8 cellular contexts compared by ENCODE assay signal in genomic region chr12:6825398-6826124, GRCh38. TPM values are rescaled to one million over a fixed set of nuclear protein-coding genes. Genes with fewer than 3 reads are reported as not detected.
DNase-seq lines count a peak whose midpoint lies in the region; ATAC-seq and TF ChIP-seq lines count a peak whose summit lies in the region.

No MANE protein-coding gene starts in this region.

- H3K27ac ChIP-seq in SJCRH30, result no peak overlapping the region
- peak overlapping the region in 1 of 4 donors; percentile 12 for H3K27ac ChIP-seq in gastroesophageal sphincter

- no peak for TF ChIP-seq EP300 in gastroesophageal sphincter (IDR thresholded peaks at IDR 0.05)

- 0% methylated on average over 1 of the region's 19 CpGs; no CpG with 5 or more reads in 1 of the 2 donors for WGBS in gastroesophageal sphincter (ENCODE audit: low coverage in 1 of 2), 2 donors

- H3K4me3 ChIP-seq in SJCRH30 (no peak overlapping the region), gastroesophageal sphincter (peak overlapping the region in 1 of 2 donors; percentile 18)

- no peaks in the 10 kb centered on the region; the same call in 1 of the 2 replicates for H3K36me3 ChIP-seq in SJCRH30
- peaks cover 0 to 6% of the 10 kb centered on the region in 2 donors for H3K36me3 ChIP-seq in gastroesophageal sphincter

- TF ChIP-seq POLR2A in gastroesophageal sphincter (IDR thresholded peaks at IDR 0.05), result no peak

- H3K4me1 ChIP-seq in SJCRH30 (peaks cover 18% of the 10 kb centered on the region), gastroesophageal sphincter (peaks cover 0 to 83% (median 47%) of the 10 kb centered on the region in 3 donors)

- TF ChIP-seq CTCF in gastroesophageal sphincter (IDR thresholded peaks at IDR 0.05) (peak in 3 of 4 experiments; percentile 93 to 96 (median 96)), omental fat pad (IDR thresholded peaks at IDR 0.05) (peak in 2 of 3 donors; percentile 62 to 82)

- ATAC-seq in gastroesophageal sphincter (peak; percentile 64), omental fat pad (ENCODE audit: low FRiP score) (peak; percentile 63), GM21825 (IDR thresholded peaks at IDR 0.05; ENCODE audit: unreplicated experiment) (no peak)

- H3K9me3 ChIP-seq in SJCRH30 (replicated peaks), result no peaks in the 10 kb centered on the region
- no peaks in the 10 kb centered on the region for H3K9me3 ChIP-seq in gastroesophageal sphincter

- H3K27me3 ChIP-seq in SJCRH30, result peaks cover 4% of the 10 kb centered on the region; the same call in 1 of the 2 replicates
- peaks cover 31% of the 10 kb centered on the region for H3K27me3 ChIP-seq in gastroesophageal sphincter

- peak; percentile 22 for DNase-seq in GF-D8 (lab: John Stamatoyannopoulos, UW)
- peak; percentile 76 for DNase-seq in LoVo (ENCODE audit: low spot score)
- peak; percentile 84 to 92 for DNase-seq in SJCRH30
- peak; percentile 65 to 80 (median 78) for DNase-seq in activated naive CD4-positive, alpha-beta T cell (lab: John Stamatoyannopoulos, UW)
- peak; percentile 76 for DNase-seq in omental fat pad (ENCODE audit: low spot score)
- peak; percentile 92 for DNase-seq in superior temporal gyrus (ENCODE audit: extremely low spot score)

RNA-seq across cellular contexts. Expression of gene P3H3, which starts 2.6 kb away (rescaled TPM):
- total RNA-seq in SJCRH30 (2014; rRNA removed; shearing (Covaris generic)), result 13.7 and 19.3 TPM in 2 replicates
- total RNA-seq in gastroesophageal sphincter (10 to 100 TPM; 17.3 to 28.3 (median 23.0) TPM), omental fat pad (10 to 100 TPM in 2 of 4 donors, 1 to 10 TPM in 2; 5.4 to 13.6 (median 10.0) TPM)

RNA-seq across cellular contexts. Expression of gene GPR162, which starts 3.9 kb away (rescaled TPM):
- total RNA-seq in SJCRH30 (2014; rRNA removed; shearing (Covaris generic)), result 2.2 and 3.5 TPM in 2 replicates
- total RNA-seq in gastroesophageal sphincter, result 1 to 10 TPM; 3.7 to 9.7 (median 3.9) TPM
- 1 to 10 TPM; 2.8 to 6.7 (median 2.9) TPM for total RNA-seq in omental fat pad

RNA-seq across cellular contexts. Expression of gene GNB3, which starts 15.2 kb away (rescaled TPM):
- 2.2 and 3.2 TPM in 2 replicates for total RNA-seq in SJCRH30 (2014; rRNA removed; shearing (Covaris generic))
- total RNA-seq in gastroesophageal sphincter (1 to 10 TPM in 3 of 4 donors, under 1 TPM in 1; 0.45 to 1.8 (median 1.3) TPM), omental fat pad (1 to 10 TPM in 1 of 4 donors, under 1 TPM in 2, not detected in 1; 0.25 to 2.0 (median 0.48) TPM)

RNA-seq across cellular contexts. Expression of gene CDCA3, which starts 25.5 kb away (rescaled TPM):
- total RNA-seq in SJCRH30 (2014; rRNA removed; shearing (Covaris generic)), result 96.8 and 104 TPM in 2 replicates
- total RNA-seq in gastroesophageal sphincter (1 to 10 TPM; 1.1 to 5.9 (median 1.4) TPM), omental fat pad (1 to 10 TPM in 2 of 4 donors, under 1 TPM in 2; 0.47 to 1.6 (median 1.1) TPM)

RNA-seq across cellular contexts. Expression of gene USP5, which starts 26.4 kb away (rescaled TPM):
- total RNA-seq in SJCRH30 (2014; rRNA removed; shearing (Covaris generic)), result 76.7 and 78.0 TPM in 2 replicates
- total RNA-seq in gastroesophageal sphincter (10 to 100 TPM; 43.4 to 70.9 (median 65.0) TPM), omental fat pad (10 to 100 TPM; 33.4 to 39.4 (median 36.7) TPM)

Comparison
In these comparisons a context has a peak if more than half of its experiments do, and no peak if none do; other contexts are left out.
1. DNase-seq: peak in every context shown above with its lines; median percentile 92 in superior temporal gyrus; 88 in SJCRH30; 78 in activated naive CD4-positive, alpha-beta T cell; 76 in LoVo; 76 in omental fat pad; 22 in GF-D8.